12 cellular contexts compared by ENCODE assay signal in the genomic region with DNA sequence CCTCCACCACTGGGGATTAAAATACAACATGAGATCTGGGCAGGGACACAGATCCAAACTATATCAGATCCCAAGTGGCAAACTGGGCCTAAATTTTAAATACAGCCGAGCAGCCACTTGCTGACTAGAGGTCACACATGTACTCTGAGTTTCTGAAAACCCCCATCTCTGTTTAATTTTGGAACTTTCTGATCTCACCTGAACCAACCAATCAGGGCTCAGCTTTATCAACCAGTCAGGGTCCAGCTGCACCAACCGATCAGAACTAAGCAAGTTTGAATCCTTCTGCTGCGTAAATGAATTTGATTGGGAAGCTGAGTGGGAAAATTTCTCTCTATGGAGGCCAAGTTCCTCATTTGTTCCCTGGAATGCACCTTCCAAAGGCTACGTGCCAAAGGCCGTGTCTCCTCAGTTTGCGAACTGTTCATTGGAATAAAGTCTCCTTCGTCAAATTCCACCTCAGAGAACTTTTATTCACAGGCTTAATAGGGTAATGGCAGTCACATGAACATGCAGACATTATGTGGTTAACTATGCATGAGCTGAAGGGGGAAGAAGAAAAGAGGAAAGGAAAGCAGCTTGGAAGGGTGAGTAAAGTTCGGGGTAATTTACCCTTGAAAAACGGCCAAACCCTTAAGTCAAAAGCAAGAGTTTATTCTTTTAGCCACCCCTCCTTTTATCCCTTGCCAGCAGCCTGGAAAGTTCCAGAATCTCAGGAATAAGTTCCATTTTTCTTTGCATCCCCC. TPM values are rescaled to one million over a fixed set of nuclear protein-coding genes. Genes with fewer than 3 reads are reported as not detected.
DNase-seq lines count a peak whose midpoint lies in the region; ATAC-seq lines count a peak whose summit lies in the region.
"Had no signal": no experiment of that assay in that cellular context is flagged by ENCODE, and none has a peak within 500 bp of the region (broad histone marks: within the 10 kb centered on the region; RNA-seq: fewer than 3 reads in every experiment).

No MANE protein-coding gene starts in this region.

- peaks cover 0 to 39% (median 17%) of the 10 kb centered on the region in 5 donors for H3K4me1 ChIP-seq in subcutaneous abdominal adipose tissue (ENCODE audit: control insufficient read depth in 5 of 5, insufficient read depth in 5 of 5, low read length in 5 of 5)

- peaks cover 9% of the 10 kb centered on the region for H3K9me3 Mint-ChIP-seq in activated CD4-positive, alpha-beta memory T cell treated with anti-CD3 and anti-CD28 coated beads, Interleukin-2, amount 10 ng/mL, durations not matched to agents 7 days and 5 days

- POLR2A ChIA-PET in activated CD4-positive, alpha-beta memory T cell treated with anti-CD3 and anti-CD28 coated beads, Interleukin-2, amount 10 ng/mL, durations not matched to agents 7 days and 5 days (lab: Charles Lee) = interaction anchor here (0.8 kb wide), 1 partner anchor 25 kb away, joined by 4 read pairs; no protein-coding TSS in a partner anchor

- peaks cover 29% of the 10 kb centered on the region for H3K4me1 Mint-ChIP-seq in activated CD4-positive, alpha-beta memory T cell treated with anti-CD3 and anti-CD28 coated beads, Interleukin-2, amount 10 ng/mL, durations not matched to agents 7 days and 5 days

- ATAC-seq in GM21423 (IDR thresholded peaks at IDR 0.05; ENCODE audit: unreplicated experiment) (peak; percentile 42), HG03460 (IDR thresholded peaks at IDR 0.05; ENCODE audit: unreplicated experiment) (no peak), GM21723 (IDR thresholded peaks at IDR 0.05; ENCODE audit: unreplicated experiment) (no peak)

- CTCF ChIA-PET in activated CD4-positive, alpha-beta memory T cell treated with anti-CD3 and anti-CD28 coated beads, Interleukin-2, amount 10 ng/mL, durations not matched to agents 7 days and 5 days (lab: Charles Lee) = no interaction called here

- H3K27me3 Mint-ChIP-seq in activated CD4-positive, alpha-beta memory T cell treated with anti-CD3 and anti-CD28 coated beads, Interleukin-2, amount 10 ng/mL, durations not matched to agents 7 days and 5 days = no peaks in the 10 kb centered on the region

- no peak overlapping the region for H3K4me3 ChIP-seq in subcutaneous abdominal adipose tissue (ENCODE audit: low read depth in 1 of 5, low read length in 5 of 5)

- no peak overlapping the region for H3K27ac Mint-ChIP-seq in activated CD4-positive, alpha-beta memory T cell treated with anti-CD3 and anti-CD28 coated beads, Interleukin-2, amount 10 ng/mL, durations not matched to agents 7 days and 5 days

- peak overlapping the region; percentile 3 for H3K27ac ChIP-seq in subcutaneous abdominal adipose tissue (ENCODE audit: low read depth, low read length)
- H3K27ac ChIP-seq: RWPE1 had no signal

- no peak overlapping the region for H3K9ac ChIP-seq in subcutaneous abdominal adipose tissue (ENCODE audit: low read length in 5 of 5)

- H3K36me3 Mint-ChIP-seq in activated CD4-positive, alpha-beta memory T cell treated with anti-CD3 and anti-CD28 coated beads, Interleukin-2, amount 10 ng/mL, durations not matched to agents 7 days and 5 days (ENCODE audit: low read depth) = peaks cover 22% of the 10 kb centered on the region

- no peaks in the 10 kb centered on the region for H3K27me3 ChIP-seq in subcutaneous abdominal adipose tissue (ENCODE audit: control insufficient read depth in 5 of 5, insufficient read depth in 4 of 5, low read length in 5 of 5)

- H3K4me3 Mint-ChIP-seq in activated CD4-positive, alpha-beta memory T cell treated with anti-CD3 and anti-CD28 coated beads, Interleukin-2, amount 10 ng/mL, durations not matched to agents 7 days and 5 days = no peak overlapping the region

- H3K36me3 ChIP-seq in subcutaneous abdominal adipose tissue (ENCODE audit: control insufficient read depth in 5 of 5, insufficient read depth in 5 of 5, low read length in 5 of 5) = no peaks in the 10 kb centered on the region

- H3K9me3 ChIP-seq in subcutaneous abdominal adipose tissue (ENCODE audit: control insufficient read depth in 5 of 5, low read length in 5 of 5) = no peaks in the 10 kb centered on the region

- DNase-seq in NOMO-1 (lab: John Stamatoyannopoulos, UW; ENCODE audit: unreplicated experiment in 2 of 2) (peak; percentile 74 to 92), fibroblast of peridontal ligament (ENCODE audit: extremely low read depth) (peak; percentile 45), SK-N-DZ (ENCODE audit: low spot score) (no peak)
- DNase-seq in activated CD4-positive, alpha-beta memory T cell treated with anti-CD3 and anti-CD28 coated beads, Interleukin-2, amount 10 ng/mL, durations not matched to agents 7 days and 5 days = no peak
- DNase-seq: activated CD4-positive, alpha-beta T cell treated with anti-CD3 and anti-CD28 coated beads, Interleukin-2, amount 50 U/mL, for 48 hours; EL had no signal

RNA-seq across cellular contexts. Expression of a gene that starts 3.7 kb away (rescaled TPM):
- under 1 TPM; 0.75 to 0.88 TPM for total RNA-seq in activated CD4-positive, alpha-beta memory T cell treated with anti-CD3 and anti-CD28 coated beads, Interleukin-2, amount 10 ng/mL, durations not matched to agents 7 days and 5 days
- polyA plus RNA-seq in SK-N-DZ (2014; cell fraction: cytosol; rRNA removed) = not detected in 2 replicates
- not detected in 2 replicates for polyA plus RNA-seq in SK-N-DZ (2014; cell fraction: nucleus; rRNA removed)
- total RNA-seq: LHCN-M2 had no signal

Comparison
In these comparisons a context has a peak if more than half of its experiments do, and no peak if none do; other contexts are left out.
1. DNase-seq: peak in NOMO-1 (2 of 2) and fibroblast of peridontal ligament (single experiment); none in activated CD4-positive, alpha-beta memory T cell treated with anti-CD3 and anti-CD28 coated beads, Interleukin-2, amount 10 ng/mL, durations not matched to agents 7 days and 5 days (single experiment) and SK-N-DZ (single experiment).